Comparison of ENCODE assay signal across 6 cellular contexts in the genomic region with DNA sequence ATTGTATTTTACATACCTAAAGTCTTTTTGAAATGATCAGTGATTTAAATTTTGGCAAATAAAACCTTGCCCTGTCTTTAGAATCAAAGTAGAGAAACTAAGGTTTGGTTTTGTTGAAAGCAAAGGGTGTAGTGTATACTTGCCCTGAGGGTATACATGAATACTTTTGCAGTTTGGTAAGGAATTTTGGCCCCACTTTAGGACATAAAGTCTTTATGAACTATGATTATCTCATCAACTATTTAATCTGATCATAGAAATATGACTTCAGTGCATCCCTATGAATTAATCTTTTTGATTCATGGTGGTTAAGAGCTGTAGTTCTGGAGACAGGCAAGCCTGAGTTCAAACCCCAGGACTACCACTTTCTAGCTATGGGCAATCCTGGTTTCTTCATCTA. TPM values are rescaled to one million over a fixed set of nuclear protein-coding genes. Genes with fewer than 3 reads are reported as not detected.
"Had no signal": no experiment of that assay in that cellular context is flagged by ENCODE, and none has a peak within 500 bp of the region (broad histone marks: within the 10 kb centered on the region; RNA-seq: fewer than 3 reads in every experiment).

No MANE protein-coding gene starts in this region.

- DNase-seq: SIG-M5 had no signal

- H3K36me3 ChIP-seq: breast epithelium had no signal

- H3K4me1 ChIP-seq: breast epithelium had no signal

- H3K27me3 ChIP-seq: breast epithelium had no signal

- H3K9me3 ChIP-seq: breast epithelium had no signal

- H3K4me3 ChIP-seq: breast epithelium had no signal

- H3K27ac ChIP-seq: breast epithelium had no signal

RNA-seq across cellular contexts. Expression of gene TTC23L, which starts 58.7 kb away (rescaled TPM):
- total RNA-seq: activated naive CD8-positive, alpha-beta T cell treated with anti-CD3 and anti-CD28 coated beads, Interleukin-2, amount 10 ng/mL, durations not matched to agents 7 days and 5 days; activated T-helper 2 cell treated with anti-CD3 and anti-CD28 coated beads, Interferon-gamma antibody, Interleukin-2, Interleukin-4, amounts not matched to agents 10 μg/mL and 5 μg/mL and 100 μg/mL, durations not matched to agents 14 hours and 24 hours and 36 hours; LHCN-M2; M059J had no signal
